In genomic region chr3:59885103-59885502, GRCh38 we compare ENCODE assay signal across 15 cellular contexts.
DNase-seq lines count a peak whose midpoint lies in the region; ATAC-seq and TF ChIP-seq lines count a peak whose summit lies in the region.
"Had no signal": no experiment of that assay in that cellular context is flagged by ENCODE, and none has a peak within 500 bp of the region (broad histone marks: within the 10 kb centered on the region; RNA-seq: fewer than 3 reads in every experiment).

No MANE protein-coding gene starts in this region.

- no peaks in the 10 kb centered on the region for H3K79me2 ChIP-seq in PC-9 (ENCODE audit: low read depth)

- no peaks in the 10 kb centered on the region for H3F3A ChIP-seq in PC-9 (ENCODE audit: insufficient read depth, low read depth)

- no peaks in the 10 kb centered on the region for H3K9me3 ChIP-seq in PC-9 (ENCODE audit: insufficient read depth, low read depth)

- no peak overlapping the region for H3K4me2 ChIP-seq in PC-9
- H3K4me2 ChIP-seq: GM23338 had no signal

- no peak for DNase-seq in activated naive CD4-positive, alpha-beta T cell treated with anti-CD3 and anti-CD28 coated beads, Interleukin-2, amount 10 ng/mL, durations not matched to agents 7 days and 5 days
- no peak for DNase-seq in activated naive CD4-positive, alpha-beta T cell treated with Interleukin-2 at 50 U/mL for 16 hours
- DNase-seq in KG1 (lab: John Stamatoyannopoulos, UW) (peak; percentile 20), T-cell (no peak), pons (ENCODE audit: low spot score) (peak; percentile 70), NCI-H2196 treated with DMSO at 0.1 percent for 48 hours (lab: John Stamatoyannopoulos, UW; ENCODE audit: unreplicated experiment) (no peak), PC-9 (no peak)
- DNase-seq: CD4-positive, alpha-beta memory T cell; NCI-H1105 treated with DMSO at 0.1 percent for 48 hours; NCI-H187; NCI-H446 treated with DMSO at 0.1 percent for 48 hours; NCI-H748 treated with DMSO at 0.1 percent for 48 hours; SHP77 treated with DMSO at 0.1 percent for 48 hours had no signal

- peaks cover 11% of the 10 kb centered on the region for H3K9me3 Mint-ChIP-seq in activated naive CD4-positive, alpha-beta T cell treated with anti-CD3 and anti-CD28 coated beads, Interleukin-2, amount 10 ng/mL, durations not matched to agents 7 days and 5 days
- peaks cover 4 to 6% (median 4%) of the 10 kb centered on the region in 3 donors for H3K9me3 Mint-ChIP-seq in T-cell
- H3K9me3 Mint-ChIP-seq: GM23338 had no signal

- H3K36me3 Mint-ChIP-seq in activated naive CD4-positive, alpha-beta T cell treated with anti-CD3 and anti-CD28 coated beads, Interleukin-2, amount 10 ng/mL, durations not matched to agents 7 days and 5 days, result peaks cover 62% of the 10 kb centered on the region
- H3K36me3 Mint-ChIP-seq in T-cell, result peaks cover 7% of the 10 kb centered on the region

- H3K4me1 Mint-ChIP-seq in activated naive CD4-positive, alpha-beta T cell treated with anti-CD3 and anti-CD28 coated beads, Interleukin-2, amount 10 ng/mL, durations not matched to agents 7 days and 5 days, result peaks cover 41% of the 10 kb centered on the region
- H3K4me1 Mint-ChIP-seq in T-cell, result peaks cover 46 to 84% (median 81%) of the 10 kb centered on the region in 3 donors

- intact Hi-C loops in PC-9 (cut with micrococcal nuclease; ENCODE audit: unreplicated experiment), result no loop called here

- no peaks in the 10 kb centered on the region for H3K4me1 ChIP-seq in PC-9 (replicated peaks; ENCODE audit: insufficient read depth)

- no peaks in the 10 kb centered on the region for H3K27me3 Mint-ChIP-seq in activated naive CD4-positive, alpha-beta T cell treated with anti-CD3 and anti-CD28 coated beads, Interleukin-2, amount 10 ng/mL, durations not matched to agents 7 days and 5 days
- no peaks in the 10 kb centered on the region for H3K27me3 Mint-ChIP-seq in T-cell
- H3K27me3 Mint-ChIP-seq: B cell; CD4-positive, alpha-beta memory T cell had no signal

- H3K36me3 ChIP-seq in PC-9 (ENCODE audit: low read depth), result no peaks in the 10 kb centered on the region

- no peaks in the 10 kb centered on the region for H3K9me2 ChIP-seq in PC-9 (ENCODE audit: insufficient read depth)

- H4K20me1 ChIP-seq in PC-9 (ENCODE audit: insufficient read depth), result no peaks in the 10 kb centered on the region

- H3K27ac Mint-ChIP-seq in activated naive CD4-positive, alpha-beta T cell treated with anti-CD3 and anti-CD28 coated beads, Interleukin-2, amount 10 ng/mL, durations not matched to agents 7 days and 5 days, result peak overlapping the region; percentile 44
- peak overlapping the region; percentile 53 to 62 for H3K27ac Mint-ChIP-seq in T-cell
- H3K27ac Mint-ChIP-seq: B cell, GM23338 had no signal

- H3K27me3 ChIP-seq in PC-9 (ENCODE audit: insufficient read depth, low read depth), result no peaks in the 10 kb centered on the region

- CTCF ChIA-PET in activated naive CD4-positive, alpha-beta T cell treated with anti-CD3 and anti-CD28 coated beads, Interleukin-2, amount 10 ng/mL, durations not matched to agents 7 days and 5 days (lab: Charles Lee), result interaction anchor here (0.6 to 1.2 kb wide), 3 partner anchors 8 to 95 kb away, joined by 3 read pairs; no protein-coding TSS in a partner anchor
- CTCF ChIA-PET in T-cell (lab: Charles Lee), result interaction anchor here in 1 of 2 donors (0.7 to 0.8 kb wide), 2 partner anchors 15 to 29 kb away, joined by 3 to 6 read pairs; no protein-coding TSS in a partner anchor
- CTCF ChIA-PET in PC-9 (lab: Charles Lee), result interaction anchor here (0.6 kb wide), 1 partner anchor 1246 kb away, joined by 5 read pairs; no protein-coding TSS in a partner anchor

- BruUV-seq in PC-9 (replicated peaks; lab: Mats Ljungman, UMichigan), result no TSS peak

- POLR2A ChIA-PET in T-cell (lab: Charles Lee) (interaction anchor here (0.6 to 0.7 kb wide), 5 partner anchors 9 to 811 kb away, joined by 3 to 16 read pairs (median 3); no protein-coding TSS in a partner anchor), PC-9 (lab: Charles Lee; ENCODE audit: unreplicated experiment) (no interaction called here)

- H3K4me3 ChIP-seq in PC-9, result no peak overlapping the region
- H3K4me3 ChIP-seq: GM23338 had no signal

- TF ChIP-seq CTCF in PC-9 (conservative IDR thresholded peaks at IDR 0.05), result no peak

- no peak overlapping the region for H2AFZ ChIP-seq in PC-9
- H2AFZ ChIP-seq: GM23338 had no signal

- no peak overlapping the region for H3K4me3 Mint-ChIP-seq in activated naive CD4-positive, alpha-beta T cell treated with anti-CD3 and anti-CD28 coated beads, Interleukin-2, amount 10 ng/mL, durations not matched to agents 7 days and 5 days
- peak overlapping the region in 1 of 3 donors; percentile 7 for H3K4me3 Mint-ChIP-seq in T-cell
- H3K4me3 Mint-ChIP-seq: B cell, GM23338 had no signal

- peak in 3 of 4 experiments; percentile 16 to 41 (median 32) for ATAC-seq in T-cell (replicated peaks in 1 of 4)
- ATAC-seq: GM23338 had no signal

- no peak overlapping the region for H3K27ac ChIP-seq in PC-9

Comparison
In these comparisons a context has a peak if more than half of its experiments do, and no peak if none do; other contexts are left out.
1. DNase-seq: peak in KG1 (single experiment) and pons (single experiment); none in activated naive CD4-positive, alpha-beta T cell treated with anti-CD3 and anti-CD28 coated beads, Interleukin-2, amount 10 ng/mL, durations not matched to agents 7 days and 5 days (single experiment), activated naive CD4-positive, alpha-beta T cell treated with Interleukin-2 at 50 U/mL for 16 hours (single experiment), T-cell (0 of 34), NCI-H2196 treated with DMSO at 0.1 percent for 48 hours (single experiment) and PC-9 (0 of 2).